Comparison of ENCODE assay signal across 14 cellular contexts in genomic region chr9:33137271-33137670, GRCh38. TPM values are rescaled to one million over a fixed set of nuclear protein-coding genes. Genes with fewer than 3 reads are reported as not detected.
A peak's percentile ranks its signal among the peaks of the same experiment; 100 is the strongest.
DNase-seq lines count a peak whose midpoint lies in the region; ATAC-seq, FAIRE-seq and TF ChIP-seq lines count a peak whose summit lies in the region.
"Had no signal": no experiment of that assay in that cellular context is flagged by ENCODE, and none has a peak within 500 bp of the region (broad histone marks: within the 10 kb centered on the region; RNA-seq: fewer than 3 reads in every experiment).

No MANE protein-coding gene starts in this region.

- H3K27me3 Mint-ChIP-seq in CD4-positive, CD25-positive, alpha-beta regulatory T cell = no peaks in the 10 kb centered on the region
- H3K27me3 Mint-ChIP-seq in naive B cell = no peaks in the 10 kb centered on the region

- peaks cover 14% of the 10 kb centered on the region for H3K36me3 ChIP-seq in A673 (ENCODE audit: insufficient read depth, low read length, poor library complexity, severe bottlenecking)
- peaks cover 28% of the 10 kb centered on the region for H3K36me3 ChIP-seq in CD4-positive, CD25-positive, alpha-beta regulatory T cell (ENCODE audit: control insufficient read depth, insufficient read depth, low read length)
- H3K36me3 ChIP-seq in small intestine (ENCODE audit: control insufficient read depth in 2 of 2, insufficient read depth in 2 of 2, low read length in 2 of 2) = peaks cover 0 to 3% of the 10 kb centered on the region in 2 donors
- peaks cover 0 to 24% of the 10 kb centered on the region in 2 donors for H3K36me3 ChIP-seq in vagina

- CTCF ChIA-PET in A673 (lab: Charles Lee) = no interaction called here

- TF ChIP-seq CTCF in A673 (conservative IDR thresholded peaks at IDR 0.05; ENCODE audit: low read depth, low read length) (no peak), vagina (IDR thresholded peaks at IDR 0.05) (no peak)

- H3K4me1 ChIP-seq in A673 (ENCODE audit: insufficient read depth, low read length, poor library complexity, severe bottlenecking) (peaks cover 11% of the 10 kb centered on the region), small intestine (ENCODE audit: control insufficient read depth in 2 of 2, insufficient read depth in 1 of 2, low read depth in 1 of 2, low read length in 1 of 2) (peaks cover 6 to 15% of the 10 kb centered on the region in 2 donors), vagina (peaks cover 82% of the 10 kb centered on the region)
- H3K4me1 ChIP-seq in CD4-positive, CD25-positive, alpha-beta regulatory T cell (ENCODE audit: control insufficient read depth, insufficient read depth, low read length, poor library complexity, severe bottlenecking) = peaks cover 44% of the 10 kb centered on the region

- intact Hi-C loops in A673 (cut with micrococcal nuclease; ENCODE audit: unreplicated experiment) (no loop called here), vagina (cut with DNase I) (no loop called here)

- no peak for TF ChIP-seq POLR2A in vagina (IDR thresholded peaks at IDR 0.05)

- H3K9me3 Mint-ChIP-seq in CD4-positive, CD25-positive, alpha-beta regulatory T cell = no peaks in the 10 kb centered on the region
- no peaks in the 10 kb centered on the region for H3K9me3 Mint-ChIP-seq in activated naive CD4-positive, alpha-beta T cell treated with anti-CD3 and anti-CD28 coated beads, Interleukin-2, amount 50 U/mL, for 72 hours
- H3K9me3 Mint-ChIP-seq in naive B cell = no peaks in the 10 kb centered on the region

- WGBS in small intestine, 3 donors = 75 to 78% (median 77%) methylated on average over 3 of the region's 3 CpGs

- ATAC-seq in CD4-positive, CD25-positive, alpha-beta regulatory T cell (ENCODE audit: low read depth in 2 of 2) = no peak
- no peak for ATAC-seq in activated naive CD4-positive, alpha-beta T cell treated with anti-CD3 and anti-CD28 coated beads, Interleukin-2, amount 50 U/mL, for 72 hours
- no peak for ATAC-seq in naive B cell (ENCODE audit: low read depth in 2 of 2)

- H3K27ac Mint-ChIP-seq in CD4-positive, CD25-positive, alpha-beta regulatory T cell = peak overlapping the region; percentile 45 to 87 (median 82)
- peak overlapping the region; percentile 65 to 95 for H3K27ac Mint-ChIP-seq in activated naive CD4-positive, alpha-beta T cell treated with anti-CD3 and anti-CD28 coated beads, Interleukin-2, amount 50 U/mL, for 72 hours
- peak overlapping the region; percentile 81 to 99 (median 94) for H3K27ac Mint-ChIP-seq in naive B cell

- H3K9me3 ChIP-seq in A673 (ENCODE audit: low read depth, low read length, poor library complexity, severe bottlenecking) (no peaks in the 10 kb centered on the region), small intestine (ENCODE audit: control insufficient read depth, low read depth) (no peaks in the 10 kb centered on the region), vagina (no peaks in the 10 kb centered on the region)
- H3K9me3 ChIP-seq in CD4-positive, CD25-positive, alpha-beta regulatory T cell (ENCODE audit: control insufficient read depth in 2 of 2, low read length in 2 of 2) = no peaks in the 10 kb centered on the region

- POLR2A ChIA-PET in A673 (lab: Charles Lee; ENCODE audit: low non-redundant PET) = no interaction called here

- H3K36me3 Mint-ChIP-seq in CD4-positive, CD25-positive, alpha-beta regulatory T cell = peaks cover 37% of the 10 kb centered on the region
- H3K36me3 Mint-ChIP-seq in activated naive CD4-positive, alpha-beta T cell treated with anti-CD3 and anti-CD28 coated beads, Interleukin-2, amount 50 U/mL, for 72 hours = peaks cover 5 to 6% of the 10 kb centered on the region in 2 donors
- H3K36me3 Mint-ChIP-seq in naive B cell = no peaks in the 10 kb centered on the region

- H3K4me3 Mint-ChIP-seq in CD4-positive, CD25-positive, alpha-beta regulatory T cell = peak overlapping the region in 1 of 4 donors; percentile 35
- H3K4me3 Mint-ChIP-seq in naive B cell = peak overlapping the region; percentile 34 to 90 (median 78)

- no TSS peak for BruUV-seq in A673 (replicated peaks; lab: Mats Ljungman, UMichigan)

- peak overlapping the region; percentile 30 for H3K27ac ChIP-seq in A673 (ENCODE audit: low read depth, low read length, poor library complexity, severe bottlenecking)
- H3K27ac ChIP-seq in CD4-positive, CD25-positive, alpha-beta regulatory T cell (ENCODE audit: insufficient read depth, low read length, poor library complexity, severe bottlenecking) = peak overlapping the region; percentile 8
- no peak overlapping the region for H3K27ac ChIP-seq in small intestine (ENCODE audit: low read depth in 1 of 2, low read length in 1 of 2)
- H3K27ac ChIP-seq in vagina = no peak overlapping the region

- H3K4me1 Mint-ChIP-seq in CD4-positive, CD25-positive, alpha-beta regulatory T cell = peaks cover 13 to 71% (median 54%) of the 10 kb centered on the region in 4 donors
- peaks cover 72 to 89% (median 79%) of the 10 kb centered on the region in 3 donors for H3K4me1 Mint-ChIP-seq in naive B cell

- H3K27me3 ChIP-seq in A673 (replicated peaks; ENCODE audit: insufficient read depth, low read depth, low read length, poor library complexity) (no peaks in the 10 kb centered on the region), small intestine (ENCODE audit: control insufficient read depth in 2 of 2, insufficient read depth in 2 of 2, low read length in 2 of 2) (no peaks in the 10 kb centered on the region), vagina (no peaks in the 10 kb centered on the region)
- H3K27me3 ChIP-seq in CD4-positive, CD25-positive, alpha-beta regulatory T cell (ENCODE audit: control insufficient read depth, insufficient read depth, low read length) = no peaks in the 10 kb centered on the region

- no peak for FAIRE-seq in small intestine (lab: Jason Lieb, UNC)
- FAIRE-seq: frontal cortex had no signal

- DNase-seq in A673 (ENCODE audit: low spot score) (no peak), naive B cell (no peak), small intestine (no peak), vagina (ENCODE audit: extremely low spot score in 2 of 2) (no peak)
- no peak for DNase-seq in CD4-positive, CD25-positive, alpha-beta regulatory T cell
- DNase-seq in activated naive CD4-positive, alpha-beta T cell treated with anti-CD3 and anti-CD28 coated beads, Interleukin-2, amount 50 U/mL, for 72 hours (ENCODE audit: low spot score in 2 of 2) = no peak
- DNase-seq in effector CD8-positive, alpha-beta T cell (lab: John Stamatoyannopoulos, UW) = no peak
- DNase-seq in stimulated activated naive CD4-positive, alpha-beta T cell treated with Interleukin-2 at 50 U/mL for 16 hours (lab: John Stamatoyannopoulos, UW) = no peak
- DNase-seq: Calu3; posterior cingulate gyrus; RPMI8226; stimulated activated CD4-positive, alpha-beta T cell treated with anti-CD3 and anti-CD28 coated beads, Interleukin-4, amount 100 ng/mL, for 4 hours; substantia nigra had no signal

- H3K4me3 ChIP-seq in A673 (ENCODE audit: low read depth, low read length, poor library complexity, severe bottlenecking) (no peak overlapping the region), small intestine (ENCODE audit: low read depth in 1 of 2, low read length in 2 of 2) (no peak overlapping the region), vagina (no peak overlapping the region)
- H3K4me3 ChIP-seq in CD4-positive, CD25-positive, alpha-beta regulatory T cell (ENCODE audit: low read depth, low read length) = no peak overlapping the region

RNA-seq across cellular contexts. Expression of gene B4GALT1, which starts 29.9 kb away (rescaled TPM):
- total RNA-seq in A673 (2021) (31.0 and 32.0 TPM in 2 replicates), vagina (85.2 TPM)
- total RNA-seq in CD4-positive, CD25-positive, alpha-beta regulatory T cell = 87.8 TPM
- polyA plus RNA-seq in CD4-positive, CD25-positive, alpha-beta regulatory T cell = 10 to 100 TPM; 18.8 to 21.7 (median 20.6) TPM
- total RNA-seq in activated naive CD4-positive, alpha-beta T cell treated with anti-CD3 and anti-CD28 coated beads, Interleukin-2, amount 50 U/mL, for 72 hours = 10 to 100 TPM; 47.8 to 49.2 TPM
- polyA plus RNA-seq in naive B cell (ENCODE audit: low read depth in 6 of 6) (100 to 1,000 TPM in 1 of 6 donors, 10 to 100 TPM in 5; 30.4 to 112 (median 72.8) TPM), small intestine (10 to 100 TPM; 11.9 to 49.6 (median 14.9) TPM)

Comparison
In these comparisons a context has a peak if more than half of its experiments do, and no peak if none do; other contexts are left out.
1. H3K27ac ChIP-seq: peak in A673 (single experiment) and CD4-positive, CD25-positive, alpha-beta regulatory T cell (single experiment); none in small intestine (0 of 2) and vagina (single experiment).
2. Peak in every context shown above with its lines, with median percentiles within 50 percentile points of each other: H3K27ac Mint-ChIP-seq.